In genomic region chr17:4998666-4999428, GRCh38 we compare ENCODE assay signal across 6 cellular contexts. TPM values are rescaled to one million over a fixed set of nuclear protein-coding genes. Genes with fewer than 3 reads are reported as not detected.
DNase-seq lines count a peak whose midpoint lies in the region; ATAC-seq and TF ChIP-seq lines count a peak whose summit lies in the region.

No MANE protein-coding gene starts in this region.

- peak overlapping the region; percentile 20 for H3K27ac Mint-ChIP-seq in HFFc6

- no peak for TF ChIP-seq POLR2A in breast epithelium (IDR thresholded peaks at IDR 0.05)

- no peak for TF ChIP-seq CTCF in HFFc6 (IDR thresholded peaks at IDR 0.05)
- TF ChIP-seq CTCF in breast epithelium (IDR thresholded peaks at IDR 0.05): no peak

- H3K36me3 ChIP-seq in breast epithelium (no peaks in the 10 kb centered on the region), neuron (ENCODE audit: insufficient read depth, low read length) (peaks cover 31% of the 10 kb centered on the region)

- ATAC-seq in HG02884 (IDR thresholded peaks at IDR 0.05; ENCODE audit: unreplicated experiment): no peak

- 0 out of 2 replicates have a peak, but pooled peaks cover 2% of the 10 kb centered on the region for H3K27me3 Mint-ChIP-seq in HFFc6 (ENCODE audit: insufficient read depth)

- peaks cover 16% of the 10 kb centered on the region for H3K36me3 Mint-ChIP-seq in HFFc6 (ENCODE audit: low read depth)

- H3K27ac ChIP-seq in breast epithelium: peak overlapping the region; percentile 94

- H3K4me1 Mint-ChIP-seq in HFFc6 (ENCODE audit: low read depth): peaks cover 23% of the 10 kb centered on the region

- no peaks in the 10 kb centered on the region for H3K9me3 Mint-ChIP-seq in HFFc6

- H3K4me1 ChIP-seq in breast epithelium: peaks cover 9 to 12% of the 10 kb centered on the region in 2 donors
- peaks cover 19% of the 10 kb centered on the region for H3K4me1 ChIP-seq in neuron (ENCODE audit: insufficient read depth, low read length)

- DNase-seq in HFFc6 (no peak), breast epithelium (ENCODE audit: low spot score in 2 of 2) (peak in 1 of 2 donors; percentile 27), NCI-H2029 treated with DMSO at 0.1 percent for 48 hours (lab: John Stamatoyannopoulos, UW) (no peak), occipital lobe (lab: John Stamatoyannopoulos, UW) (no peak)

- H2AFZ ChIP-seq in neuron (ENCODE audit: low read depth, low read length): no peak overlapping the region

- intact Hi-C loops in breast epithelium (cut with DNase I; ENCODE audit: low total_unique reads): no loop called here

- peak overlapping the region; percentile 88 for H3K4me3 Mint-ChIP-seq in HFFc6

- H3K27me3 ChIP-seq in breast epithelium: no peaks in the 10 kb centered on the region
- H3K27me3 ChIP-seq in neuron (ENCODE audit: insufficient read depth, low read length): no peaks in the 10 kb centered on the region

- peak overlapping the region; percentile 78 to 93 (median 88) for H3K4me3 ChIP-seq in breast epithelium
- H3K4me3 ChIP-seq in neuron (ENCODE audit: low read length): peak overlapping the region; percentile 58

- H3K9me3 ChIP-seq in breast epithelium: no peaks in the 10 kb centered on the region
- H3K9me3 ChIP-seq in neuron (ENCODE audit: low read length): no peaks in the 10 kb centered on the region

RNA-seq across cellular contexts. Expression of gene KIF1C, which starts 1.1 kb away (rescaled TPM):
- total RNA-seq in HFFc6 (2021; fragmentation: NEBNext Ultra II Directional; extraction: Animal tissue kit (Norgen Biotek cat#: 25700)): 100 to 1,000 TPM; 174 to 200 (median 178) TPM
- total RNA-seq in breast epithelium: 10 to 100 TPM; 37.5 to 88.5 (median 50.5) TPM
- total RNA-seq in occipital lobe: 12.5 TPM

RNA-seq across cellular contexts. Expression of gene INCA1, which starts 1.5 kb away (rescaled TPM):
- total RNA-seq in HFFc6 (2021; fragmentation: NEBNext Ultra II Directional; extraction: Animal tissue kit (Norgen Biotek cat#: 25700)): 1 to 10 TPM in 4 of 6 experiments, under 1 TPM in 2; 0.66 to 1.5 (median 1.0) TPM
- total RNA-seq in breast epithelium: 1 to 10 TPM in 2 of 3 donors, under 1 TPM in 1; 0.66 to 2.9 (median 1.9) TPM
- total RNA-seq in occipital lobe: 0.31 TPM

RNA-seq across cellular contexts. Expression of gene CAMTA2, which starts 11.4 kb away (rescaled TPM):
- total RNA-seq in HFFc6 (2021; fragmentation: NEBNext Ultra II Directional; extraction: Animal tissue kit (Norgen Biotek cat#: 25700)): 10 to 100 TPM; 48.9 to 60.8 (median 54.1) TPM
- total RNA-seq in breast epithelium (10 to 100 TPM; 11.0 to 17.7 (median 13.5) TPM), occipital lobe (5.1 TPM)

RNA-seq across cellular contexts. Expression of gene SPAG7, which starts 31.2 kb away (rescaled TPM):
- 10 to 100 TPM; 59.4 to 76.9 (median 65.6) TPM for total RNA-seq in HFFc6 (2021; fragmentation: NEBNext Ultra II Directional; extraction: Animal tissue kit (Norgen Biotek cat#: 25700))
- total RNA-seq in breast epithelium: 10 to 100 TPM; 42.6 to 57.8 (median 55.2) TPM
- 21.1 TPM for total RNA-seq in occipital lobe

RNA-seq across cellular contexts. Expression of gene SLC52A1, which starts 36.4 kb away (rescaled TPM):
- total RNA-seq in HFFc6 (2021; fragmentation: NEBNext Ultra II Directional; extraction: Animal tissue kit (Norgen Biotek cat#: 25700)): under 1 TPM in 1 of 6 experiments, not detected in 5; 0.12 TPM
- under 1 TPM; 0.29 to 0.98 (median 0.32) TPM for total RNA-seq in breast epithelium
- total RNA-seq in occipital lobe: not detected
